9 cellular contexts compared by ENCODE assay signal in the genomic region with DNA sequence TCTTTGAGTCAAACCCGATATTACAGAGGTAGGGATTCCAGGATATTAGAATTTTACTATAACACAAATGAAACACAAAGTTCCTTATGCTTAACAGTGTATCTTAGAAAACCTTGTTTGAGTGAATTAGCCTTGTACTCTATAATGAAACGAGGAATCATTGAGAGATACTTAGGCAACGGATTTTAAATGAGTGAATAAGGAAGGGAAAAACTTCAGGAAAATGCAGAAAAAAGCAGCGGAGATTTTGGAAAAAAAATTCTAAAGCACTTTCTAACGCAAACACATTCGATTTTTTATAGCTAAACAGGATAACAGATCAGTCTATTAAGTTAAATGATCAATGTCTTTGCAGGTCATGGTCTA.
DNase-seq lines count a peak whose midpoint lies in the region; TF ChIP-seq lines count a peak whose summit lies in the region.
"Had no signal": no experiment of that assay in that cellular context is flagged by ENCODE, and none has a peak within 500 bp of the region (broad histone marks: within the 10 kb centered on the region; RNA-seq: fewer than 3 reads in every experiment).

No MANE protein-coding gene starts in this region.

- H3K9me2 ChIP-seq in MM.1S (replicated peaks; ENCODE audit: insufficient read depth, low read length): no peaks in the 10 kb centered on the region

- H3K27ac ChIP-seq in AG04450 (ENCODE audit: low read depth, low read length): peak overlapping the region; percentile 89
- peak overlapping the region; percentile 76 for H3K27ac ChIP-seq in MM.1S (ENCODE audit: low read length)
- H3K27ac ChIP-seq in neutrophil: peak overlapping the region; percentile 73
- H3K27ac ChIP-seq: HL-60 had no signal

- H3K4me1 ChIP-seq in MM.1S (ENCODE audit: low read length): peaks cover 13% of the 10 kb centered on the region
- H3K4me1 ChIP-seq in neutrophil (ENCODE audit: control insufficient read depth in 1 of 2, insufficient read depth in 1 of 2, low read depth in 1 of 2, low read length in 1 of 2): peaks cover 14 to 28% of the 10 kb centered on the region in 2 experiments

- peaks cover 4% of the 10 kb centered on the region; the same call in 1 of the 2 replicates for H3K9me3 ChIP-seq in AG04450 (ENCODE audit: control insufficient read depth, insufficient read depth, low read length)
- H3K9me3 ChIP-seq in MM.1S (replicated peaks; ENCODE audit: insufficient read depth, low read length): no peaks in the 10 kb centered on the region
- H3K9me3 ChIP-seq in neutrophil: no peaks in the 10 kb centered on the region

- H3K27me3 ChIP-seq in AG04450 (ENCODE audit: control insufficient read depth, insufficient read depth, low read length) (no peaks in the 10 kb centered on the region), MM.1S (replicated peaks; ENCODE audit: insufficient read depth, low read length) (no peaks in the 10 kb centered on the region), neutrophil (peaks cover 20% of the 10 kb centered on the region)

- H3K79me2 ChIP-seq in MM.1S (ENCODE audit: low read length): no peaks in the 10 kb centered on the region

- TF ChIP-seq CTCF in AG04450 (IDR thresholded peaks at IDR 0.05; ENCODE audit: low read depth, low read length) (no peak), MM.1S (IDR thresholded peaks at IDR 0.05; ENCODE audit: low read length) (no peak), epithelial cell of proximal tubule (conservative IDR thresholded peaks at IDR 0.05; ENCODE audit: low read depth, low read length) (no peak), neutrophil (IDR thresholded peaks at IDR 0.05) (no peak)

- H3K4me2 ChIP-seq in MM.1S (ENCODE audit: low read depth, low read length): peak overlapping the region; percentile 64

- CTCF ChIA-PET in AG04450 (lab: Charles Lee): interaction anchor here (0.7 to 2.7 kb wide), 5 partner anchors 8 to 49 kb away, joined by 3 to 10 read pairs (median 3); a partner anchor contains a TSS

- H2AFZ ChIP-seq in MM.1S (ENCODE audit: low read length): peak overlapping the region; percentile 51

- no peaks in the 10 kb centered on the region for H3K36me3 ChIP-seq in MM.1S (replicated peaks; ENCODE audit: insufficient read depth, low read length)
- H3K36me3 ChIP-seq in neutrophil: no peaks in the 10 kb centered on the region

- H3K9ac ChIP-seq in MM.1S (ENCODE audit: low read length): peak overlapping the region; percentile 60; the same call in 1 of the 2 replicates

- peak overlapping the region; percentile 73 for H3K4me3 ChIP-seq in AG04450 (ENCODE audit: low read depth, low read length)
- H3K4me3 ChIP-seq in MM.1S (ENCODE audit: low read length): peak overlapping the region; percentile 66
- peak overlapping the region; percentile 69 for H3K4me3 ChIP-seq in epithelial cell of proximal tubule (ENCODE audit: low read depth, low read length)
- H3K4me3 ChIP-seq in neutrophil (ENCODE audit: low read depth in 1 of 2, low read length in 1 of 2): peak overlapping the region; percentile 61 to 64

- POLR2A ChIA-PET in AG04450 (lab: Yijun Ruan, JAX): interaction anchor here (0.7 to 3.7 kb wide), 15 partner anchors 8 to 1600 kb away, joined by 3 to 40 read pairs (median 5); a partner anchor contains a TSS

- H4K20me1 ChIP-seq in MM.1S (ENCODE audit: insufficient read depth, low read length): no peaks in the 10 kb centered on the region

- DNase-seq in AG04450 (ENCODE audit: low read depth, low spot score): no peak
- no peak for DNase-seq in MM.1S
- DNase-seq in epithelial cell of proximal tubule (ENCODE audit: low read depth): no peak
- DNase-seq in NCI-H82 (lab: John Stamatoyannopoulos, UW): no peak
- DNase-seq in NCI-H2196 treated with DMSO at 0.1 percent for 48 hours (lab: John Stamatoyannopoulos, UW; ENCODE audit: unreplicated experiment): no peak
- no peak for DNase-seq in nucleus accumbens (lab: John Stamatoyannopoulos, UW)
- DNase-seq in kidney glomerular epithelial cell (lab: John Stamatoyannopoulos, UW): no peak

- peaks cover 15% of the 10 kb centered on the region for H3F3A ChIP-seq in MM.1S (ENCODE audit: insufficient read depth, low read length)
